In genomic region chr17:75412455-75413317, GRCh38 we compare ENCODE assay signal across 8 cellular contexts. TPM values are rescaled to one million over a fixed set of nuclear protein-coding genes. Genes with fewer than 3 reads are reported as not detected.
DNase-seq lines count a peak whose midpoint lies in the region; ATAC-seq and TF ChIP-seq lines count a peak whose summit lies in the region.

No MANE protein-coding gene starts in this region.

- peaks cover 29% of the 10 kb centered on the region for H3K4me1 Mint-ChIP-seq in activated naive CD4-positive, alpha-beta T cell treated with anti-CD3 and anti-CD28 coated beads, Interleukin-2, amount 10 ng/mL, durations not matched to agents 7 days and 5 days

- CTCF ChIA-PET in A673 (lab: Charles Lee): interaction anchor here (0.6 to 1.0 kb wide), 5 partner anchors 90 to 451 kb away, joined by 3 to 9 read pairs (median 4); partner anchors contain the start of genes CDR2L and MIF4GD
- CTCF ChIA-PET in activated naive CD4-positive, alpha-beta T cell treated with anti-CD3 and anti-CD28 coated beads, Interleukin-2, amount 10 ng/mL, durations not matched to agents 7 days and 5 days (lab: Charles Lee): interaction anchor here (0.5 to 2.6 kb wide), 22 partner anchors 9 to 451 kb away, joined by 3 to 18 read pairs (median 4); partner anchors contain the start of genes MIF4GD, NUP85 and SLC25A19

- peak; percentile 84 for DNase-seq in A673 (ENCODE audit: low spot score)
- DNase-seq in NAMALWA (ENCODE audit: low spot score): peak; percentile 90
- peak; percentile 82 for DNase-seq in SK-N-DZ (ENCODE audit: low spot score)
- DNase-seq in activated naive CD4-positive, alpha-beta T cell treated with anti-CD3 and anti-CD28 coated beads, Interleukin-2, amount 10 ng/mL, durations not matched to agents 7 days and 5 days: peak; percentile 79
- peak; percentile 51 for DNase-seq in Right ventricle myocardium superior
- DNase-seq in pons (ENCODE audit: low spot score): peak; percentile 82
- DNase-seq in uterus: peak; percentile 63 to 65

- no peak for TF ChIP-seq POLR2A in uterus (IDR thresholded peaks at IDR 0.05)

- H3K9me3 Mint-ChIP-seq in activated naive CD4-positive, alpha-beta T cell treated with anti-CD3 and anti-CD28 coated beads, Interleukin-2, amount 10 ng/mL, durations not matched to agents 7 days and 5 days: no peaks in the 10 kb centered on the region

- H3K27me3 ChIP-seq in A673 (replicated peaks; ENCODE audit: insufficient read depth, low read depth, low read length, poor library complexity) (no peaks in the 10 kb centered on the region), uterus (no peaks in the 10 kb centered on the region)

- POLR2A ChIA-PET in A673 (lab: Charles Lee; ENCODE audit: low non-redundant PET): no interaction called here

- no TSS peak for BruUV-seq in A673 (replicated peaks; lab: Mats Ljungman, UMichigan)

- H3K36me3 ChIP-seq in A673 (ENCODE audit: insufficient read depth, low read length, poor library complexity, severe bottlenecking) (no peaks in the 10 kb centered on the region), uterus (no peaks in the 10 kb centered on the region)

- TF ChIP-seq CTCF in A673 (conservative IDR thresholded peaks at IDR 0.05; ENCODE audit: low read depth, low read length): peak; percentile 83
- TF ChIP-seq CTCF in uterus (IDR thresholded peaks at IDR 0.05): peak; percentile 77 to 91 (median 83)

- H3K36me3 Mint-ChIP-seq in activated naive CD4-positive, alpha-beta T cell treated with anti-CD3 and anti-CD28 coated beads, Interleukin-2, amount 10 ng/mL, durations not matched to agents 7 days and 5 days: no peaks in the 10 kb centered on the region

- H3K4me1 ChIP-seq in A673 (ENCODE audit: insufficient read depth, low read length, poor library complexity, severe bottlenecking): no peaks in the 10 kb centered on the region
- no peaks in the 10 kb centered on the region for H3K4me1 ChIP-seq in uterus

- peaks cover 45% of the 10 kb centered on the region for H3K27me3 Mint-ChIP-seq in activated naive CD4-positive, alpha-beta T cell treated with anti-CD3 and anti-CD28 coated beads, Interleukin-2, amount 10 ng/mL, durations not matched to agents 7 days and 5 days

- intact Hi-C loops in A673 (cut with micrococcal nuclease; ENCODE audit: unreplicated experiment) (loop anchor here (2.0 to 5.0 kb wide), 3 partner anchors 298 to 665 kb away; partner anchors contain the start of gene NHERF1), Right ventricle myocardium superior (cut with DNase I) (no loop called here), uterus (cut with DNase I; ENCODE audit: low total_unique reads) (no loop called here)

- H3K4me3 ChIP-seq in A673 (ENCODE audit: low read depth, low read length, poor library complexity, severe bottlenecking) (no peak overlapping the region), uterus (no peak overlapping the region)

- peak; percentile 53 for ATAC-seq in GM18907 (IDR thresholded peaks at IDR 0.05; ENCODE audit: unreplicated experiment)
- peak; percentile 67 for ATAC-seq in Right ventricle myocardium superior (ENCODE audit: poor library complexity)

- no peak overlapping the region for H3K27ac ChIP-seq in A673 (ENCODE audit: low read depth, low read length, poor library complexity, severe bottlenecking)
- H3K27ac ChIP-seq in uterus: no peak overlapping the region

- no peaks in the 10 kb centered on the region for H3K9me3 ChIP-seq in A673 (ENCODE audit: low read depth, low read length, poor library complexity, severe bottlenecking)
- no peaks in the 10 kb centered on the region for H3K9me3 ChIP-seq in uterus

- H3K4me3 Mint-ChIP-seq in activated naive CD4-positive, alpha-beta T cell treated with anti-CD3 and anti-CD28 coated beads, Interleukin-2, amount 10 ng/mL, durations not matched to agents 7 days and 5 days: peak overlapping the region; percentile 13

- H3K27ac Mint-ChIP-seq in activated naive CD4-positive, alpha-beta T cell treated with anti-CD3 and anti-CD28 coated beads, Interleukin-2, amount 10 ng/mL, durations not matched to agents 7 days and 5 days: peak overlapping the region; percentile 64

RNA-seq across cellular contexts. Expression of gene GRB2, which starts 7.2 kb away (rescaled TPM):
- total RNA-seq in A673 (2021) (95.2 and 101 TPM in 2 replicates), Right ventricle myocardium superior (53.1 TPM), uterus (100 to 1,000 TPM in 1 of 4 donors, 10 to 100 TPM in 3; 51.5 to 127 (median 78.1) TPM)
- 115 and 116 TPM in 2 replicates for polyA plus RNA-seq in SK-N-DZ (2014; cell fraction: cytosol; rRNA removed)
- 37.0 and 61.0 TPM in 2 replicates for polyA plus RNA-seq in SK-N-DZ (2014; cell fraction: nucleus; rRNA removed)

RNA-seq across cellular contexts. Expression of gene TMEM94, which starts 43.7 kb away (rescaled TPM):
- total RNA-seq in A673 (2021): 67.0 and 84.7 TPM in 2 replicates
- polyA plus RNA-seq in SK-N-DZ (2014; cell fraction: cytosol; rRNA removed): 87.4 and 94.3 TPM in 2 replicates
- 224 and 357 TPM in 2 replicates for polyA plus RNA-seq in SK-N-DZ (2014; cell fraction: nucleus; rRNA removed)
- total RNA-seq in Right ventricle myocardium superior: 38.0 TPM
- 10 to 100 TPM in 2 of 4 donors, 1 to 10 TPM in 2; 3.8 to 91.2 (median 26.0) TPM for total RNA-seq in uterus
